Comparison of ENCODE assay signal across 9 cellular contexts in genomic region chr5:141821430-141821925, GRCh38. TPM values are rescaled to one million over a fixed set of nuclear protein-coding genes. Genes with fewer than 3 reads are reported as not detected.
DNase-seq lines count a peak whose midpoint lies in the region; ATAC-seq and TF ChIP-seq lines count a peak whose summit lies in the region.
"Had no signal": no experiment of that assay in that cellular context is flagged by ENCODE, and none has a peak within 500 bp of the region (broad histone marks: within the 10 kb centered on the region; RNA-seq: fewer than 3 reads in every experiment).

No MANE protein-coding gene starts in this region.

- H4K20me1 ChIP-seq in mammary epithelial cell (ENCODE audit: insufficient read depth, low read length), result no peaks in the 10 kb centered on the region

- in situ Hi-C loops in ACHN (cut with HindIII; ENCODE audit: low pct_ligation_motif_present, low pct_unique_long_range_greater_than_20kb, low sequenced_read_pairs), result no loop called here
- in situ Hi-C loops in mammary epithelial cell (cut with MboI; ENCODE audit: low sequenced_read_pairs in 2 of 2), result loop anchor here in 1 of 2 donors (10.0 kb wide), 1 partner anchor 117 kb away; no protein-coding TSS in a partner anchor

- no peaks in the 10 kb centered on the region for H3K79me2 ChIP-seq in mammary epithelial cell (ENCODE audit: insufficient read depth, low read length)

- H3K9me3 ChIP-seq in HUES48 (ENCODE audit: control insufficient read depth, insufficient read depth, low read length), result no peaks in the 10 kb centered on the region
- no peaks in the 10 kb centered on the region for H3K9me3 ChIP-seq in mammary epithelial cell (replicated peaks; ENCODE audit: insufficient read depth, low read length)

- dilution Hi-C loops in mammary epithelial cell (cut with HindIII; ENCODE audit: low sequenced_read_pairs), result loop anchor here (5.0 kb wide), 1 partner anchor 159 kb away; no protein-coding TSS in a partner anchor

- no peak overlapping the region for H3K4me2 ChIP-seq in mammary epithelial cell (ENCODE audit: insufficient read depth, low read depth, low read length)

- DNase-seq in ACHN (peak; percentile 81), mammary epithelial cell (peak; percentile 75), NCI-H2107 treated with DMSO at 0.1 percent for 48 hours (lab: John Stamatoyannopoulos, UW; ENCODE audit: unreplicated experiment) (no peak), SHP77 (lab: John Stamatoyannopoulos, UW) (no peak), NCI-H2107 (lab: John Stamatoyannopoulos, UW) (no peak)
- DNase-seq: retina had no signal

- no peak overlapping the region for H3K4me3 ChIP-seq in HUES48 (ENCODE audit: low read depth, low read length)
- H3K4me3 ChIP-seq in mammary epithelial cell (replicated peaks in 1 of 3; ENCODE audit: insufficient read depth in 1 of 3, low read depth in 2 of 3, low read length in 3 of 3), result no peak overlapping the region

- H3K36me3 ChIP-seq in HUES48 (ENCODE audit: control insufficient read depth, insufficient read depth, low read length) (no peaks in the 10 kb centered on the region), mammary epithelial cell (ENCODE audit: insufficient read depth, low read length) (no peaks in the 10 kb centered on the region)

- no peak for ATAC-seq in GM19351 (IDR thresholded peaks at IDR 0.05; ENCODE audit: unreplicated experiment)

- intact Hi-C loops in mammary epithelial cell (cut with micrococcal nuclease), result loop anchor here (2.0 kb wide), 1 partner anchor 139 kb away; no protein-coding TSS in a partner anchor

- no peak for TF ChIP-seq CTCF in mammary epithelial cell (conservative IDR thresholded peaks at IDR 0.05 in 1 of 2, IDR thresholded peaks at IDR 0.05 in 1 of 2; ENCODE audit: extremely low read depth in 1 of 2, insufficient read depth in 1 of 2, low read depth in 1 of 2, low read length in 2 of 2)

- H3K27me3 ChIP-seq in HUES48 (ENCODE audit: control insufficient read depth, insufficient read depth, low read length) (no peaks in the 10 kb centered on the region; the same call in 1 of the 2 replicates), mammary epithelial cell (ENCODE audit: insufficient read depth, low read length) (no peaks in the 10 kb centered on the region), layer of hippocampus (ENCODE audit: control insufficient read depth, insufficient read depth, low read length) (no peaks in the 10 kb centered on the region)

- peak overlapping the region; percentile 10 for H2AFZ ChIP-seq in mammary epithelial cell (ENCODE audit: low read depth, low read length)

- H3K9ac ChIP-seq in HUES48 (ENCODE audit: low read depth, low read length), result peak overlapping the region; percentile 26; the same call in 1 of the 2 replicates
- no peak overlapping the region for H3K9ac ChIP-seq in mammary epithelial cell (ENCODE audit: insufficient read depth, low read length)

- CTCF ChIA-PET in mammary epithelial cell (lab: Charles Lee; ENCODE audit: low non-redundant PET), result interaction anchor here (0.7 kb wide), 1 partner anchor 148 kb away, joined by 5 read pairs; the partner anchor contains the start of gene RNF14

- BruUV-seq in mammary epithelial cell (replicated peaks; lab: Mats Ljungman, UMichigan), result no TSS peak

- 74% methylated on average over 3 of the region's 3 CpGs for WGBS in mammary epithelial cell (ENCODE audit: low coverage, missing lambda C conversion rate)

- H3K4me1 ChIP-seq in HUES48 (ENCODE audit: control insufficient read depth, insufficient read depth, low read length) (peaks cover 46% of the 10 kb centered on the region), mammary epithelial cell (ENCODE audit: insufficient read depth, low read length) (peaks cover 4% of the 10 kb centered on the region)

- H3K27ac ChIP-seq in HUES48 (ENCODE audit: low read depth, low read length) (peak overlapping the region; percentile 83), mammary epithelial cell (ENCODE audit: insufficient read depth, low read depth, low read length) (no peak overlapping the region), layer of hippocampus (ENCODE audit: low read depth, low read length) (peak overlapping the region; percentile 79)

RNA-seq across cellular contexts. Expression of gene PCDH1, which starts 56.7 kb away (rescaled TPM):
- total RNA-seq in mammary epithelial cell, result 10 to 100 TPM; 41.7 to 41.8 TPM
- 41.7 TPM for polyA plus RNA-seq in mammary epithelial cell
- polyA minus RNA-seq in mammary epithelial cell, result 130 TPM

Comparison
In these comparisons a context has a peak if more than half of its experiments do, and no peak if none do; other contexts are left out.
1. DNase-seq: peak in ACHN (single experiment) and mammary epithelial cell (single experiment); none in NCI-H2107 treated with DMSO at 0.1 percent for 48 hours (single experiment), SHP77 (0 of 2) and NCI-H2107 (single experiment).